Comparison of ENCODE assay signal across 13 cellular contexts in genomic region chr2:17107131-17107530, GRCh38.
"Had no signal": no experiment of that assay in that cellular context is flagged by ENCODE, and none has a peak within 500 bp of the region (broad histone marks: within the 10 kb centered on the region; RNA-seq: fewer than 3 reads in every experiment).

No MANE protein-coding gene starts in this region.

- H3K27ac Mint-ChIP-seq: activated CD8-positive, alpha-beta T cell treated with anti-CD3 and anti-CD28 coated beads for 36 hours; activated T-helper 1 cell treated with anti-CD3 and anti-CD28 coated beads, Interleukin-12 subunit alpha, Interleukin-12 subunit beta, Interleukin-2, Interleukin-4 antibody, amounts not matched to agents 30 ng/mL and 10 ng/mL and 1 ng/mL, durations not matched to agents 14 hours and 24 hours and 36 hours; mesothelial cell of epicardium; T-cell had no signal

- H3K27me3 Mint-ChIP-seq: activated CD8-positive, alpha-beta T cell treated with anti-CD3 and anti-CD28 coated beads for 36 hours; central memory CD8-positive, alpha-beta T cell; T-cell had no signal

- H3K4me3 Mint-ChIP-seq: activated CD8-positive, alpha-beta T cell treated with anti-CD3 and anti-CD28 coated beads for 36 hours; activated T-helper 1 cell treated with anti-CD3 and anti-CD28 coated beads, Interleukin-12 subunit alpha, Interleukin-12 subunit beta, Interleukin-2, Interleukin-4 antibody, amounts not matched to agents 30 ng/mL and 10 ng/mL and 1 ng/mL, durations not matched to agents 14 hours and 24 hours and 36 hours; central memory CD8-positive, alpha-beta T cell; mesothelial cell of epicardium; neural crest cell; T-cell had no signal

- H3K36me3 ChIP-seq: stomach had no signal

- H3K27ac ChIP-seq: body of pancreas, stomach had no signal

- DNase-seq: activated CD4-positive, alpha-beta T cell treated with anti-CD3 and anti-CD28 coated beads for 4 hours; activated CD8-positive, alpha-beta memory T cell treated with anti-CD3 and anti-CD28 coated beads, Interleukin-2, amount 50 U/mL, for 48 hours; activated CD8-positive, alpha-beta T cell treated with anti-CD3 and anti-CD28 coated beads for 36 hours; activated naive CD4-positive, alpha-beta T cell; body of pancreas; foreskin melanocyte; stomach; T-cell; T1000 had no signal

- H3K9me3 Mint-ChIP-seq: activated T-helper 1 cell treated with anti-CD3 and anti-CD28 coated beads, Interleukin-12 subunit alpha, Interleukin-12 subunit beta, Interleukin-2, Interleukin-4 antibody, amounts not matched to agents 30 ng/mL and 10 ng/mL and 1 ng/mL, durations not matched to agents 14 hours and 24 hours and 36 hours; mesothelial cell of epicardium; neural crest cell had no signal

- H3K27me3 ChIP-seq: body of pancreas, stomach had no signal

- H3K36me3 Mint-ChIP-seq: mesothelial cell of epicardium, T-cell had no signal

- H3K9me3 ChIP-seq: body of pancreas, stomach had no signal

- ATAC-seq: activated CD8-positive, alpha-beta T cell treated with anti-CD3 and anti-CD28 coated beads for 36 hours; body of pancreas; T-cell had no signal

- H3K4me3 ChIP-seq: body of pancreas, stomach had no signal

- H3K4me1 ChIP-seq: body of pancreas, stomach had no signal

- H3K4me1 Mint-ChIP-seq: central memory CD8-positive, alpha-beta T cell; mesothelial cell of epicardium; neural crest cell; T-cell had no signal
